1 cellular context compared by ENCODE assay signal in genomic region chr17:38885044-38885727, GRCh38.
TF ChIP-seq lines count a peak whose summit lies in the region.

No MANE protein-coding gene starts in this region.

TF ChIP-seq in HepG2, 621 proteins besides CTCF, POLR2A, EP300 and RAD21 (continued from another document):
- TF ChIP-seq KIAA2018 (CRISPR knock-in tag; IDR thresholded peaks at IDR 0.05; ENCODE audit: borderline replicate concordance), result no peak
- TF ChIP-seq GRHL1 (CRISPR knock-in tag; conservative IDR thresholded peaks at IDR 0.05), result no peak
- TF ChIP-seq HOXA3 (CRISPR knock-in tag; IDR thresholded peaks at IDR 0.05), result peak; percentile 43; the same call in 1 of the 2 replicates
- no peak for TF ChIP-seq ARHGAP35 (CRISPR knock-in tag; IDR thresholded peaks at IDR 0.05; ENCODE audit: borderline replicate concordance)
- no peak for TF ChIP-seq ZNF264 (CRISPR knock-in tag; IDR thresholded peaks at IDR 0.05)
- TF ChIP-seq, protein P1, sequence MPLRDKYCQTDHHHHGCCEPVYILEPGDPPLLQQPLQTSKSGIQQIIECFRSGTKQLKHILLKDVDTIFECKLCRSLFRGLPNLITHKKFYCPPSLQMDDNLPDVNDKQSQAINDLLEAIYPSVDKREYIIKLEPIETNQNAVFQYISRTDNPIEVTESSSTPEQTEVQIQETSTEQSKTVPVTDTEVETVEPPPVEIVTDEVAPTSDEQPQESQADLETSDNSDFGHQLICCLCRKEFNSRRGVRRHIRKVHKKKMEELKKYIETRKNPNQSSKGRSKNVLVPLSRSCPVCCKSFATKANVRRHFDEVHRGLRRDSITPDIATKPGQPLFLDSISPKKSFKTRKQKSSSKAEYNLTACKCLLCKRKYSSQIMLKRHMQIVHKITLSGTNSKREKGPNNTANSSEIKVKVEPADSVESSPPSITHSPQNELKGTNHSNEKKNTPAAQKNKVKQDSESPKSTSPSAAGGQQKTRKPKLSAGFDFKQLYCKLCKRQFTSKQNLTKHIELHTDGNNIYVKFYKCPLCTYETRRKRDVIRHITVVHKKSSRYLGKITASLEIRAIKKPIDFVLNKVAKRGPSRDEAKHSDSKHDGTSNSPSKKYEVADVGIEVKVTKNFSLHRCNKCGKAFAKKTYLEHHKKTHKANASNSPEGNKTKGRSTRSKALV (CRISPR knock-in tag; IDR thresholded peaks at IDR 0.05), result no peak
- TF ChIP-seq ZSCAN20 (CRISPR knock-in tag; IDR thresholded peaks at IDR 0.05; ENCODE audit: borderline replicate concordance), result no peak
- TF ChIP-seq CAMTA2 (CRISPR knock-in tag; IDR thresholded peaks at IDR 0.05; ENCODE audit: borderline replicate concordance), result no peak
- no peak for TF ChIP-seq NCOA5 (CRISPR knock-in tag; IDR thresholded peaks at IDR 0.05)
- no peak for TF ChIP-seq STAG1 (CRISPR knock-in tag; IDR thresholded peaks at IDR 0.05)
- no peak for TF ChIP-seq MAF1 (CRISPR knock-in tag; IDR thresholded peaks at IDR 0.05; ENCODE audit: borderline replicate concordance)
- TF ChIP-seq, protein P2, sequence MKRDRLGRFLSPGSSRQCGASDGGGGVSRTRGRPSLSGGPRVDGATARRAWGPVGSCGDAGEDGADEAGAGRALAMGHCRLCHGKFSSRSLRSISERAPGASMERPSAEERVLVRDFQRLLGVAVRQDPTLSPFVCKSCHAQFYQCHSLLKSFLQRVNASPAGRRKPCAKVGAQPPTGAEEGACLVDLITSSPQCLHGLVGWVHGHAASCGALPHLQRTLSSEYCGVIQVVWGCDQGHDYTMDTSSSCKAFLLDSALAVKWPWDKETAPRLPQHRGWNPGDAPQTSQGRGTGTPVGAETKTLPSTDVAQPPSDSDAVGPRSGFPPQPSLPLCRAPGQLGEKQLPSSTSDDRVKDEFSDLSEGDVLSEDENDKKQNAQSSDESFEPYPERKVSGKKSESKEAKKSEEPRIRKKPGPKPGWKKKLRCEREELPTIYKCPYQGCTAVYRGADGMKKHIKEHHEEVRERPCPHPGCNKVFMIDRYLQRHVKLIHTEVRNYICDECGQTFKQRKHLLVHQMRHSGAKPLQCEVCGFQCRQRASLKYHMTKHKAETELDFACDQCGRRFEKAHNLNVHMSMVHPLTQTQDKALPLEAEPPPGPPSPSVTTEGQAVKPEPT (CRISPR knock-in tag; IDR thresholded peaks at IDR 0.05; ENCODE audit: low read depth), result no peak
- no peak for TF ChIP-seq LCORL (IDR thresholded peaks at IDR 0.05)
- no peak for TF ChIP-seq LCORL (CRISPR knock-in tag; IDR thresholded peaks at IDR 0.05)
- no peak for TF ChIP-seq TBX2 (CRISPR knock-in tag; IDR thresholded peaks at IDR 0.05; ENCODE audit: borderline replicate concordance)
- no peak for TF ChIP-seq CEBPB (IDR thresholded peaks at IDR 0.05; ENCODE audit: borderline replicate concordance, low read depth, low read length)
- TF ChIP-seq TEAD2 (CRISPR knock-in tag; IDR thresholded peaks at IDR 0.05), result no peak
- TF ChIP-seq GTF2F1 (IDR thresholded peaks at IDR 0.05; ENCODE audit: low read length), result no peak
- TF ChIP-seq, protein P3, sequence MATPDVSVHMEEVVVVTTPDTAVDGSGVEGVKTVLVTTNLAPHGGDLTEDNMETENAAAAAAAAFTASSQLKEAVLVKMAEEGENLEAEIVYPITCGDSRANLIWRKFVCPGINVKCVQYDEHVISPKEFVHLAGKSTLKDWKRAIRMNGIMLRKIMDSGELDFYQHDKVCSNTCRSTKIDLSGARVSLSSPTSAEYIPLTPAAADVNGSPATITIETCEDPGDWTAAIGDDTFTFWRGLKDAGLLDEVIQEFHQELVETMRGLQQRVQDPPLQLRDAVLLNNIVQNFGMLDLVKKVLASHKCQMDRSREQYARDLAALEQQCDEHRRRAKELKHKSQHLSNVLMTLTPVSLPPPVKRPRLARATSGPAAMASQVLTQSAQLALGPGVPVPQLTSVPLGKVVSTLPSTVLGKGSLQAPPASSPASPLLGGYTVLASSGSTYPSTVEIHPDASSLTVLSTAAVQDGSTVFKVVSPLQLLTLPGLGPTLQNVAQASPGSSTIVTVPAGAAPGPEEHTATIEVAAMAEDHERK (CRISPR knock-in tag; IDR thresholded peaks at IDR 0.05; ENCODE audit: low read depth), result no peak
- no peak for TF ChIP-seq ZNF383 (CRISPR knock-in tag; IDR thresholded peaks at IDR 0.05; ENCODE audit: borderline replicate concordance)
- TF ChIP-seq GATAD2A (CRISPR knock-in tag; IDR thresholded peaks at IDR 0.05), result no peak
- TF ChIP-seq HMGA1 (CRISPR knock-in tag; conservative IDR thresholded peaks at IDR 0.05), result no peak
- TF ChIP-seq, protein P4, sequence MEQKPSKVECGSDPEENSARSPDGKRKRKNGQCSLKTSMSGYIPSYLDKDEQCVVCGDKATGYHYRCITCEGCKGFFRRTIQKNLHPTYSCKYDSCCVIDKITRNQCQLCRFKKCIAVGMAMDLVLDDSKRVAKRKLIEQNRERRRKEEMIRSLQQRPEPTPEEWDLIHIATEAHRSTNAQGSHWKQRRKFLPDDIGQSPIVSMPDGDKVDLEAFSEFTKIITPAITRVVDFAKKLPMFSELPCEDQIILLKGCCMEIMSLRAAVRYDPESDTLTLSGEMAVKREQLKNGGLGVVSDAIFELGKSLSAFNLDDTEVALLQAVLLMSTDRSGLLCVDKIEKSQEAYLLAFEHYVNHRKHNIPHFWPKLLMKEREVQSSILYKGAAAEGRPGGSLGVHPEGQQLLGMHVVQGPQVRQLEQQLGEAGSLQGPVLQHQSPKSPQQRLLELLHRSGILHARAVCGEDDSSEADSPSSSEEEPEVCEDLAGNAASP (CRISPR knock-in tag; IDR thresholded peaks at IDR 0.05; ENCODE audit: borderline replicate concordance), result no peak
- TF ChIP-seq ZNF260 (CRISPR knock-in tag; IDR thresholded peaks at IDR 0.05; ENCODE audit: borderline replicate concordance, low read depth), result no peak
- TF ChIP-seq ERF (CRISPR knock-in tag; IDR thresholded peaks at IDR 0.05), result no peak
- TF ChIP-seq REL (CRISPR knock-in tag; conservative IDR thresholded peaks at IDR 0.05), result no peak
- TF ChIP-seq, protein P5, sequence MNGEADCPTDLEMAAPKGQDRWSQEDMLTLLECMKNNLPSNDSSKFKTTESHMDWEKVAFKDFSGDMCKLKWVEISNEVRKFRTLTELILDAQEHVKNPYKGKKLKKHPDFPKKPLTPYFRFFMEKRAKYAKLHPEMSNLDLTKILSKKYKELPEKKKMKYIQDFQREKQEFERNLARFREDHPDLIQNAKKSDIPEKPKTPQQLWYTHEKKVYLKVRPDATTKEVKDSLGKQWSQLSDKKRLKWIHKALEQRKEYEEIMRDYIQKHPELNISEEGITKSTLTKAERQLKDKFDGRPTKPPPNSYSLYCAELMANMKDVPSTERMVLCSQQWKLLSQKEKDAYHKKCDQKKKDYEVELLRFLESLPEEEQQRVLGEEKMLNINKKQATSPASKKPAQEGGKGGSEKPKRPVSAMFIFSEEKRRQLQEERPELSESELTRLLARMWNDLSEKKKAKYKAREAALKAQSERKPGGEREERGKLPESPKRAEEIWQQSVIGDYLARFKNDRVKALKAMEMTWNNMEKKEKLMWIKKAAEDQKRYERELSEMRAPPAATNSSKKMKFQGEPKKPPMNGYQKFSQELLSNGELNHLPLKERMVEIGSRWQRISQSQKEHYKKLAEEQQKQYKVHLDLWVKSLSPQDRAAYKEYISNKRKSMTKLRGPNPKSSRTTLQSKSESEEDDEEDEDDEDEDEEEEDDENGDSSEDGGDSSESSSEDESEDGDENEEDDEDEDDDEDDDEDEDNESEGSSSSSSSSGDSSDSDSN (CRISPR knock-in tag; IDR thresholded peaks at IDR 0.05), result no peak
- TF ChIP-seq SNRNP70 (IDR thresholded peaks at IDR 0.05; ENCODE audit: low read depth, low read length), result no peak
- TF ChIP-seq, protein P6, sequence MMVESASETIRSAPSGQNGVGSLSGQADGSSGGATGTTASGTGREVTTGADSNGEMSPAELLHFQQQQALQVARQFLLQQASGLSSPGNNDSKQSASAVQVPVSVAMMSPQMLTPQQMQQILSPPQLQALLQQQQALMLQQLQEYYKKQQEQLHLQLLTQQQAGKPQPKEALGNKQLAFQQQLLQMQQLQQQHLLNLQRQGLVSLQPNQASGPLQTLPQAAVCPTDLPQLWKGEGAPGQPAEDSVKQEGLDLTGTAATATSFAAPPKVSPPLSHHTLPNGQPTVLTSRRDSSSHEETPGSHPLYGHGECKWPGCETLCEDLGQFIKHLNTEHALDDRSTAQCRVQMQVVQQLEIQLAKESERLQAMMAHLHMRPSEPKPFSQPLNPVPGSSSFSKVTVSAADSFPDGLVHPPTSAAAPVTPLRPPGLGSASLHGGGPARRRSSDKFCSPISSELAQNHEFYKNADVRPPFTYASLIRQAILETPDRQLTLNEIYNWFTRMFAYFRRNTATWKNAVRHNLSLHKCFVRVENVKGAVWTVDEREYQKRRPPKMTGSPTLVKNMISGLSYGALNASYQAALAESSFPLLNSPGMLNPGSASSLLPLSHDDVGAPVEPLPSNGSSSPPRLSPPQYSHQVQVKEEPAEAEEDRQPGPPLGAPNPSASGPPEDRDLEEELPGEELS (CRISPR knock-in tag; IDR thresholded peaks at IDR 0.05), result no peak
- no peak for TF ChIP-seq BCLAF1 (IDR thresholded peaks at IDR 0.05)
- TF ChIP-seq ZBTB21 (CRISPR knock-in tag; IDR thresholded peaks at IDR 0.05), result no peak
- no peak for TF ChIP-seq ZNF501 (CRISPR knock-in tag; IDR thresholded peaks at IDR 0.05)
- no peak for TF ChIP-seq FOXC1 (CRISPR knock-in tag; IDR thresholded peaks at IDR 0.05; ENCODE audit: borderline replicate concordance)
